12 cellular contexts compared by ENCODE assay signal in genomic region chr9:112719292-112719691, GRCh38. TPM values are rescaled to one million over a fixed set of nuclear protein-coding genes. Genes with fewer than 3 reads are reported as not detected.
A peak's percentile ranks its signal among the peaks of the same experiment; 100 is the strongest.
DNase-seq lines count a peak whose midpoint lies in the region; ATAC-seq and TF ChIP-seq lines count a peak whose summit lies in the region.
"Had no signal": no experiment of that assay in that cellular context is flagged by ENCODE, and none has a peak within 500 bp of the region (broad histone marks: within the 10 kb centered on the region; RNA-seq: fewer than 3 reads in every experiment).

No MANE protein-coding gene starts in this region.

- TF ChIP-seq POLR2A in vagina (IDR thresholded peaks at IDR 0.05), result no peak

- peaks cover 22% of the 10 kb centered on the region for H3K4me1 ChIP-seq in vagina

- peaks cover 0 to under 1% of the 10 kb centered on the region in 2 donors for H3K36me3 ChIP-seq in vagina

- no peaks in the 10 kb centered on the region for H3K27me3 ChIP-seq in vagina
- H3K27me3 ChIP-seq: stomach had no signal

- DNase-seq in activated T-cell treated with anti-CD3 and anti-CD28 coated beads, Interleukin-2, amount 50 U/mL, for 72 hours, result no peak
- no peak for DNase-seq in activated T-cell treated with anti-CD3 and anti-CD28 coated beads for 4 hours
- DNase-seq in SK-MEL-5 (ENCODE audit: low read depth, low spot score), result peak; percentile 6
- DNase-seq in fibroblast of the aortic adventitia (ENCODE audit: low read depth), result peak; percentile 76
- no peak for DNase-seq in vagina (ENCODE audit: extremely low spot score in 2 of 2)
- no peak for DNase-seq in NCI-H526 (lab: John Stamatoyannopoulos, UW)
- DNase-seq in glomerular visceral epithelial cell (ENCODE audit: extremely low spot score), result no peak
- no peak for DNase-seq in NCI-H1930 (lab: John Stamatoyannopoulos, UW)
- DNase-seq: activated naive CD4-positive, alpha-beta T cell treated with anti-CD3 and anti-CD28 coated beads, Interleukin-2, amount 50 U/mL, for 16 hours; NCI-H1694; stomach had no signal

- H3K9me3 Mint-ChIP-seq in activated T-cell treated with anti-CD3 and anti-CD28 coated beads, Interleukin-2, amount 50 U/mL, for 72 hours, result no peaks in the 10 kb centered on the region

- TF ChIP-seq CTCF in fibroblast of the aortic adventitia (IDR thresholded peaks at IDR 0.05; ENCODE audit: insufficient read depth, low read length) (no peak), vagina (IDR thresholded peaks at IDR 0.05) (no peak)

- in situ Hi-C loops in SK-MEL-5 (cut with HindIII; ENCODE audit: low pct_unique_long_range_greater_than_20kb, low sequenced_read_pairs), result no loop called here

- peaks cover 23% of the 10 kb centered on the region for H3K4me1 Mint-ChIP-seq in activated T-cell treated with anti-CD3 and anti-CD28 coated beads, Interleukin-2, amount 50 U/mL, for 72 hours (ENCODE audit: low read depth)

- H3K27me3 Mint-ChIP-seq in activated T-cell treated with anti-CD3 and anti-CD28 coated beads, Interleukin-2, amount 50 U/mL, for 72 hours (ENCODE audit: low read depth), result no peaks in the 10 kb centered on the region

- peak overlapping the region; percentile 6 for H3K27ac ChIP-seq in vagina

- intact Hi-C loops in vagina (cut with DNase I), result no loop called here

- H3K36me3 Mint-ChIP-seq in activated T-cell treated with anti-CD3 and anti-CD28 coated beads, Interleukin-2, amount 50 U/mL, for 72 hours (ENCODE audit: insufficient read depth in 2 of 2), result peaks cover 0 to 2% of the 10 kb centered on the region in 2 donors

- no peak overlapping the region for H3K4me3 ChIP-seq in fibroblast of the aortic adventitia (ENCODE audit: low read depth, low read length)
- H3K4me3 ChIP-seq in vagina, result no peak overlapping the region

- peak overlapping the region; percentile 93 for H3K27ac Mint-ChIP-seq in activated T-cell treated with anti-CD3 and anti-CD28 coated beads, Interleukin-2, amount 50 U/mL, for 72 hours

- H3K4me3 Mint-ChIP-seq in activated T-cell treated with anti-CD3 and anti-CD28 coated beads, Interleukin-2, amount 50 U/mL, for 72 hours, result peak overlapping the region; percentile 56 to 77

- no peaks in the 10 kb centered on the region for H3K9me3 ChIP-seq in vagina
- H3K9me3 ChIP-seq: stomach had no signal

- no peak for ATAC-seq in activated T-cell treated with anti-CD3 and anti-CD28 coated beads, Interleukin-2, amount 50 U/mL, for 72 hours (replicated peaks in 1 of 2)
- ATAC-seq: activated CD4-positive, CD25-positive, alpha-beta regulatory T cell treated with anti-CD3 and anti-CD28 coated beads, Interleukin-2, amount 50 U/mL, for 24 hours had no signal

RNA-seq across cellular contexts. Expression of gene INIP, which starts 1.4 kb away (rescaled TPM):
- 10 to 100 TPM; 34.7 to 43.5 TPM for total RNA-seq in activated T-cell treated with anti-CD3 and anti-CD28 coated beads, Interleukin-2, amount 50 U/mL, for 72 hours
- total RNA-seq in SK-MEL-5 (2014; rRNA removed; shearing (Covaris generic)), result 20.2 and 20.5 TPM in 2 replicates
- polyA plus RNA-seq in SK-MEL-5 (2015; cell fraction: cytosol; rRNA removed), result 20.6 and 21.8 TPM in 2 replicates
- polyA plus RNA-seq in SK-MEL-5 (2015; cell fraction: nucleus; rRNA removed), result 9.3 and 18.6 TPM in 2 replicates
- total RNA-seq in fibroblast of the aortic adventitia (ENCODE audit: low replicate concordance) (39.1 and 98.9 TPM in 2 replicates), vagina (19.9 TPM)

RNA-seq across cellular contexts. Expression of gene SNX30, which starts 31.3 kb away (rescaled TPM):
- 1 to 10 TPM; 5.1 to 5.4 TPM for total RNA-seq in activated T-cell treated with anti-CD3 and anti-CD28 coated beads, Interleukin-2, amount 50 U/mL, for 72 hours
- 39.2 and 39.6 TPM in 2 replicates for total RNA-seq in SK-MEL-5 (2014; rRNA removed; shearing (Covaris generic))
- 22.2 and 31.3 TPM in 2 replicates for polyA plus RNA-seq in SK-MEL-5 (2015; cell fraction: cytosol; rRNA removed)
- 35.6 and 40.4 TPM in 2 replicates for polyA plus RNA-seq in SK-MEL-5 (2015; cell fraction: nucleus; rRNA removed)
- 22.0 and 24.1 TPM in 2 replicates for total RNA-seq in fibroblast of the aortic adventitia (ENCODE audit: low replicate concordance)
- total RNA-seq in vagina, result 7.9 TPM

Comparison
In these comparisons a context has a peak if more than half of its experiments do, and no peak if none do; other contexts are left out.
1. DNase-seq: peak in SK-MEL-5 (single experiment) and fibroblast of the aortic adventitia (single experiment); none in activated T-cell treated with anti-CD3 and anti-CD28 coated beads, Interleukin-2, amount 50 U/mL, for 72 hours (0 of 2), activated T-cell treated with anti-CD3 and anti-CD28 coated beads for 4 hours (single experiment), vagina (0 of 2), NCI-H526 (0 of 2), glomerular visceral epithelial cell (single experiment) and NCI-H1930 (0 of 2).